1 cellular context compared by ENCODE assay signal in genomic region chr14:103100281-103101121, GRCh38.
A peak's percentile ranks its signal among the peaks of the same experiment; 100 is the strongest.
TF ChIP-seq lines count a peak whose summit lies in the region.

No MANE protein-coding gene starts in this region.

TF ChIP-seq in HepG2, 621 proteins besides CTCF, POLR2A, EP300 and RAD21 (continued from another document and continues in another):
- TF ChIP-seq AKNA (CRISPR knock-in tag; IDR thresholded peaks at IDR 0.05; ENCODE audit: borderline replicate concordance) = no peak
- no peak for TF ChIP-seq PHB2 (IDR thresholded peaks at IDR 0.05; ENCODE audit: partially characterized antibody)
- TF ChIP-seq CENPX (CRISPR knock-in tag; IDR thresholded peaks at IDR 0.05) = no peak
- TF ChIP-seq CBX2 (IDR thresholded peaks at IDR 0.05; ENCODE audit: low read depth, low read length) = no peak
- TF ChIP-seq CBX2 (CRISPR knock-in tag; IDR thresholded peaks at IDR 0.05; ENCODE audit: low read depth) = no peak
- no peak for TF ChIP-seq LBX2 (CRISPR knock-in tag; IDR thresholded peaks at IDR 0.05; ENCODE audit: borderline replicate concordance)
- no peak for TF ChIP-seq ZNF513 (CRISPR knock-in tag; conservative IDR thresholded peaks at IDR 0.05)
- TF ChIP-seq ZNF672 (CRISPR knock-in tag; IDR thresholded peaks at IDR 0.05) = no peak
- TF ChIP-seq SNAPC5 (CRISPR knock-in tag; IDR thresholded peaks at IDR 0.05; ENCODE audit: borderline replicate concordance) = no peak
- no peak for TF ChIP-seq KLF13 (CRISPR knock-in tag; IDR thresholded peaks at IDR 0.05)
- no peak for TF ChIP-seq ZUFSP (CRISPR knock-in tag; IDR thresholded peaks at IDR 0.05; ENCODE audit: borderline replicate concordance)
- peak; percentile 94 for TF ChIP-seq ZBTB10 (CRISPR knock-in tag; IDR thresholded peaks at IDR 0.05; ENCODE audit: borderline replicate concordance)
- TF ChIP-seq ZMYM3 (CRISPR knock-in tag; IDR thresholded peaks at IDR 0.05) = peak; percentile 63; the same call in 1 of the 2 replicates
- no peak for TF ChIP-seq ZNF431 (CRISPR knock-in tag; IDR thresholded peaks at IDR 0.05; ENCODE audit: borderline replicate concordance, low read depth)
- peak; percentile 88 for TF ChIP-seq UBTF (CRISPR knock-in tag; IDR thresholded peaks at IDR 0.05)
- TF ChIP-seq ELF3 (CRISPR knock-in tag; IDR thresholded peaks at IDR 0.05) = peak; percentile 88
- TF ChIP-seq ZNF770 (CRISPR knock-in tag; IDR thresholded peaks at IDR 0.05) = peak; percentile 71; the same call in 1 of the 2 replicates
- TF ChIP-seq KDM6A (CRISPR knock-in tag; IDR thresholded peaks at IDR 0.05; ENCODE audit: low read depth) = peak; percentile 87
- TF ChIP-seq ZNF205 (CRISPR knock-in tag; IDR thresholded peaks at IDR 0.05) = peak; percentile 74; the same call in 1 of the 2 replicates
- no peak for TF ChIP-seq HDAC6 (IDR thresholded peaks at IDR 0.05; ENCODE audit: low read depth, low read length)
- TF ChIP-seq ZNF296 (CRISPR knock-in tag; conservative IDR thresholded peaks at IDR 0.05) = peak; percentile 46; the same call in 1 of the 2 replicates
- no peak for TF ChIP-seq RBM39 (IDR thresholded peaks at IDR 0.05; ENCODE audit: low read depth, low read length, poor library complexity, severe bottlenecking)
- TF ChIP-seq ZNF646 (CRISPR knock-in tag; IDR thresholded peaks at IDR 0.05) = no peak
- TF ChIP-seq NFYB (CRISPR knock-in tag; IDR thresholded peaks at IDR 0.05) = no peak
- TF ChIP-seq HMGA1 (CRISPR knock-in tag; conservative IDR thresholded peaks at IDR 0.05) = no peak
- TF ChIP-seq ZFYVE20 (CRISPR knock-in tag; IDR thresholded peaks at IDR 0.05; ENCODE audit: borderline replicate concordance, low read depth) = no peak
- TF ChIP-seq ZFP1 (CRISPR knock-in tag; IDR thresholded peaks at IDR 0.05) = peak; percentile 41; the same call in 1 of the 2 replicates
- TF ChIP-seq STAT5B (CRISPR knock-in tag; IDR thresholded peaks at IDR 0.05) = no peak; the same call in 1 of the 2 replicates
- TF ChIP-seq ZNF276 (CRISPR knock-in tag; IDR thresholded peaks at IDR 0.05; ENCODE audit: low read depth) = peak; percentile 83; the same call in 1 of the 2 replicates
